ENCODE assay signal across 22 cellular contexts in the genomic region with DNA sequence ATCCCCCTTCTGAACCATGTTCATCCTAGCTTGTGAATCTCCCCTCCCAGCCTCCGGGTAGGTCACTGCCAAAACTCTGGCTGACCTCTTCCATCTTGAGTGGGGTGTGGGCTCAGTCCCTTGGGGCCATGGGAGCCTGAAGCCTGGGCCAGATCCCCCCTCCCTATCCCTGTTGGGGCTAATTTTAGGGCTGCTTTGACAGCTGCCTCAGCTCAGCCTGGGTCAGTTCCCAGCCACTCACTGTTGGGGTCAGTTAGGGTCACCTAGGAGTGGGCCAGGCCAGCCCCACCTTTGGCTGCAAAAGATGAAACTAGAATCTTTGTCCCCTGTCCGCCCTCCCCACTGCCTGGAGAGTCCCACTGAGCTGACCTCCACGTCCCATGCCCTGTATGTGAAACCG. TPM values are rescaled to one million over a fixed set of nuclear protein-coding genes. Genes with fewer than 3 reads are reported as not detected.
DNase-seq lines count a peak whose midpoint lies in the region; ATAC-seq and TF ChIP-seq lines count a peak whose summit lies in the region.
"Had no signal": no experiment of that assay in that cellular context is flagged by ENCODE, and none has a peak within 500 bp of the region (broad histone marks: within the 10 kb centered on the region; RNA-seq: fewer than 3 reads in every experiment).

No MANE protein-coding gene starts in this region.

- no peak for TF ChIP-seq CTCF in HL-60 (IDR thresholded peaks at IDR 0.05; ENCODE audit: insufficient read depth, low read length)

- H3K4me3 Mint-ChIP-seq in dendritic cell treated with granulocyte-macrophage colony-stimulating factor and Interleukin-4, amounts not matched to agents 40 ng/mL and 50 ng/mL, for 4 days = no peak overlapping the region
- H3K4me3 Mint-ChIP-seq in stimulated activated naive B cell treated with anti-CD40 and anti-IgM and Interleukin-4, amounts not matched to agents 10 μg/mL and 1 μg/mL and 100 μg/mL, for 72 hours = no peak overlapping the region
- H3K4me3 Mint-ChIP-seq in T-helper 2 cell treated with Interferon-gamma antibody and Interleukin-4, amounts not matched to agents 5 μg/mL and 100 μg/mL, for 36 hours = no peak overlapping the region
- H3K4me3 Mint-ChIP-seq: activated T-cell treated with anti-CD3 and anti-CD28 coated beads, Interleukin-2, amount 50 U/mL, for 4 hours had no signal

- H3K9me3 Mint-ChIP-seq in dendritic cell treated with granulocyte-macrophage colony-stimulating factor and Interleukin-4, amounts not matched to agents 40 ng/mL and 50 ng/mL, for 4 days = no peaks in the 10 kb centered on the region
- no peaks in the 10 kb centered on the region for H3K9me3 Mint-ChIP-seq in stimulated activated naive B cell treated with anti-CD40 and anti-IgM and Interleukin-4, amounts not matched to agents 10 μg/mL and 1 μg/mL and 100 μg/mL, for 72 hours
- no peaks in the 10 kb centered on the region for H3K9me3 Mint-ChIP-seq in T-helper 2 cell treated with Interferon-gamma antibody and Interleukin-4, amounts not matched to agents 5 μg/mL and 100 μg/mL, for 36 hours
- H3K9me3 Mint-ChIP-seq: activated T-cell treated with anti-CD3 and anti-CD28 coated beads, Interleukin-2, amount 50 U/mL, for 4 hours had no signal

- H3K27ac Mint-ChIP-seq in dendritic cell treated with granulocyte-macrophage colony-stimulating factor and Interleukin-4, amounts not matched to agents 40 ng/mL and 50 ng/mL, for 4 days = peak overlapping the region; percentile 24
- H3K27ac Mint-ChIP-seq in stimulated activated naive B cell treated with anti-CD40 and anti-IgM and Interleukin-4, amounts not matched to agents 10 μg/mL and 1 μg/mL and 100 μg/mL, for 72 hours = peak overlapping the region; percentile 76
- H3K27ac Mint-ChIP-seq in T-helper 2 cell treated with Interferon-gamma antibody and Interleukin-4, amounts not matched to agents 5 μg/mL and 100 μg/mL, for 36 hours = no peak overlapping the region

- H3K27me3 ChIP-seq in HL-60 (ENCODE audit: insufficient read depth, poor library complexity, severe bottlenecking) = no peaks in the 10 kb centered on the region
- H3K27me3 ChIP-seq: SJCRH30, testis had no signal

- H3K4me3 ChIP-seq in HL-60 (replicated peaks; ENCODE audit: insufficient read depth, low read length) = peak overlapping the region; percentile 26
- H3K4me3 ChIP-seq: SJCRH30, testis had no signal

- H3K36me3 Mint-ChIP-seq in dendritic cell treated with granulocyte-macrophage colony-stimulating factor and Interleukin-4, amounts not matched to agents 40 ng/mL and 50 ng/mL, for 4 days (ENCODE audit: low read depth) = no peaks in the 10 kb centered on the region
- H3K36me3 Mint-ChIP-seq in stimulated activated naive B cell treated with anti-CD40 and anti-IgM and Interleukin-4, amounts not matched to agents 10 μg/mL and 1 μg/mL and 100 μg/mL, for 72 hours = no peaks in the 10 kb centered on the region
- no peaks in the 10 kb centered on the region for H3K36me3 Mint-ChIP-seq in T-helper 2 cell treated with Interferon-gamma antibody and Interleukin-4, amounts not matched to agents 5 μg/mL and 100 μg/mL, for 36 hours (ENCODE audit: low read depth)

- H3K27me3 Mint-ChIP-seq in dendritic cell treated with granulocyte-macrophage colony-stimulating factor and Interleukin-4, amounts not matched to agents 40 ng/mL and 50 ng/mL, for 4 days = peaks cover 4% of the 10 kb centered on the region
- no peaks in the 10 kb centered on the region for H3K27me3 Mint-ChIP-seq in stimulated activated naive B cell treated with anti-CD40 and anti-IgM and Interleukin-4, amounts not matched to agents 10 μg/mL and 1 μg/mL and 100 μg/mL, for 72 hours
- H3K27me3 Mint-ChIP-seq in T-helper 2 cell treated with Interferon-gamma antibody and Interleukin-4, amounts not matched to agents 5 μg/mL and 100 μg/mL, for 36 hours (ENCODE audit: low read depth) = peaks cover 22% of the 10 kb centered on the region

- intact Hi-C loops in dendritic cell treated with granulocyte-macrophage colony-stimulating factor and Interleukin-4, amounts not matched to agents 40 ng/mL and 50 ng/mL, for 4 days (cut with micrococcal nuclease) = no loop called here

- no peak for ATAC-seq in stimulated activated naive B cell treated with anti-CD40 and anti-IgM and Interleukin-4, amounts not matched to agents 10 μg/mL and 1 μg/mL and 100 μg/mL, for 72 hours (replicated peaks)
- ATAC-seq in HG02973 (IDR thresholded peaks at IDR 0.05; ENCODE audit: unreplicated experiment) (no peak), HG03159 (IDR thresholded peaks at IDR 0.05; ENCODE audit: unreplicated experiment) (no peak)
- ATAC-seq: activated T-cell treated with anti-CD3 and anti-CD28 coated beads, Interleukin-2, amount 50 U/mL, for 4 hours had no signal

- H3K4me1 Mint-ChIP-seq in dendritic cell treated with granulocyte-macrophage colony-stimulating factor and Interleukin-4, amounts not matched to agents 40 ng/mL and 50 ng/mL, for 4 days (ENCODE audit: low read depth) = peaks cover 89% of the 10 kb centered on the region
- H3K4me1 Mint-ChIP-seq in stimulated activated naive B cell treated with anti-CD40 and anti-IgM and Interleukin-4, amounts not matched to agents 10 μg/mL and 1 μg/mL and 100 μg/mL, for 72 hours = peaks cover 40 to 66% of the 10 kb centered on the region in 2 donors
- peaks cover 18% of the 10 kb centered on the region for H3K4me1 Mint-ChIP-seq in T-helper 2 cell treated with Interferon-gamma antibody and Interleukin-4, amounts not matched to agents 5 μg/mL and 100 μg/mL, for 36 hours (ENCODE audit: low read depth)

- DNase-seq in HL-60 (ENCODE audit: low read depth in 1 of 2, low spot score in 1 of 2) = no peak
- DNase-seq in mesenteric fat pad (ENCODE audit: low spot score) = peak; percentile 43
- no peak for DNase-seq in stimulated activated naive B cell treated with anti-CD40 and anti-IgM and Interleukin-4, amounts not matched to agents 10 μg/mL and 1 μg/mL and 100 μg/mL, for 72 hours
- DNase-seq in T-helper 2 cell treated with Interferon-gamma antibody and Interleukin-4, amounts not matched to agents 5 μg/mL and 100 μg/mL, for 36 hours (ENCODE audit: low spot score) = no peak
- DNase-seq: activated CD4-positive, alpha-beta T cell treated with anti-CD3 and anti-CD28 coated beads for 4 hours; activated CD8-positive, alpha-beta memory T cell treated with anti-CD3 and anti-CD28 coated beads for 24 hours; activated naive CD4-positive, alpha-beta T cell treated with Interleukin-2 at 50 U/mL for 16 hours; activated T-cell treated with anti-CD3 and anti-CD28 coated beads, Interleukin-2, amount 50 U/mL, for 4 hours; amygdala; cortex of kidney; DMS53; GF-D8; NCI-H1417; NCI-H2107; NCI-H510A; SJCRH30; stimulated activated CD4-positive, alpha-beta T cell treated with anti-CD3 and anti-CD28 coated beads, Interleukin-4, amount 100 ng/mL, for 1 hour; stimulated activated naive CD4-positive, alpha-beta T cell; testis had no signal

- peak overlapping the region; percentile 86 for H3K27ac ChIP-seq in HL-60 (replicated peaks)
- H3K27ac ChIP-seq: SJCRH30, testis had no signal

RNA-seq across cellular contexts. Expression of a gene that starts 29.8 kb away (rescaled TPM):
- 1.4 TPM for total RNA-seq in mesenteric fat pad
- total RNA-seq: activated T-cell treated with anti-CD3 and anti-CD28 coated beads, Interleukin-2, amount 50 U/mL, for 4 hours; SJCRH30 had no signal

RNA-seq across cellular contexts. Expression of a gene that starts 46.2 kb away (rescaled TPM):
- total RNA-seq in mesenteric fat pad = 54.9 TPM
